8 cellular contexts compared by ENCODE assay signal in genomic region chr18:23453657-23454011, GRCh38. TPM values are rescaled to one million over a fixed set of nuclear protein-coding genes. Genes with fewer than 3 reads are reported as not detected.
A peak's percentile ranks its signal among the peaks of the same experiment; 100 is the strongest.
DNase-seq lines count a peak whose midpoint lies in the region; ATAC-seq and TF ChIP-seq lines count a peak whose summit lies in the region.

No MANE protein-coding gene starts in this region.

- TF ChIP-seq RAD21 in IMR-90 (IDR thresholded peaks at IDR 0.05; ENCODE audit: low read length): no peak

- H2BK120ac ChIP-seq in IMR-90 (ENCODE audit: low read depth, low read length): no peak overlapping the region

- peaks cover 39% of the 10 kb centered on the region for H4K20me1 ChIP-seq in IMR-90 (ENCODE audit: insufficient read depth, low read length)

- H3K4me1 ChIP-seq in IMR-90 (ENCODE audit: control insufficient read depth, insufficient read depth, low read length) (no peaks in the 10 kb centered on the region; the same call in none of the 2 replicates), iPS-20b (ENCODE audit: insufficient read depth, low read length) (no peaks in the 10 kb centered on the region), skeletal muscle tissue (ENCODE audit: control insufficient read depth in 3 of 3, insufficient read depth in 3 of 3, low read length in 3 of 3) (peaks cover 14 to 28% (median 20%) of the 10 kb centered on the region in 3 donors)

- TF ChIP-seq POLR2A in IMR-90 (IDR thresholded peaks at IDR 0.05; ENCODE audit: low read depth, low read length): no peak; the same call in none of the 2 replicates

- H3K9ac ChIP-seq in IMR-90 (ENCODE audit: low read depth, low read length) (peak overlapping the region; percentile 98), iPS-20b (ENCODE audit: low read depth, low read length) (peak overlapping the region; percentile 81), skeletal muscle tissue (ENCODE audit: low read depth in 1 of 3, low read length in 3 of 3) (peak overlapping the region; percentile 97 to 98 (median 97))

- no peak overlapping the region for H4K5ac ChIP-seq in IMR-90 (ENCODE audit: low read depth, low read length)

- H3K4me2 ChIP-seq in IMR-90 (ENCODE audit: low read depth, low read length): peak overlapping the region; percentile 70

- peak overlapping the region; percentile 88 for H3K4ac ChIP-seq in IMR-90 (ENCODE audit: low read depth, low read length)

- BruUV-seq in IMR-90 (replicated peaks; lab: Mats Ljungman, UMichigan): no TSS peak

- peak overlapping the region; percentile 74 for H2AK9ac ChIP-seq in IMR-90 (replicated peaks; ENCODE audit: low read depth, low read length, poor library complexity)

- H3K79me1 ChIP-seq in IMR-90 (ENCODE audit: low read depth in 1 of 2, low read length in 2 of 2): peaks cover 2 to 34% of the 10 kb centered on the region in 2 experiments; a peak in 3 of 4 replicates

- no peaks in the 10 kb centered on the region for H3K27me3 ChIP-seq in IMR-90 (ENCODE audit: control insufficient read depth, insufficient read depth, low read length)
- H3K27me3 ChIP-seq in iPS-20b (ENCODE audit: insufficient read depth, low read length): no peaks in the 10 kb centered on the region
- H3K27me3 ChIP-seq in skeletal muscle tissue (ENCODE audit: control insufficient read depth in 3 of 3, insufficient read depth in 3 of 3, low read length in 3 of 3): no peaks in the 10 kb centered on the region

- H2AK5ac ChIP-seq in IMR-90 (ENCODE audit: low read depth, low read length): peak overlapping the region; percentile 2; the same call in 1 of the 2 replicates

- no peak overlapping the region for H2BK20ac ChIP-seq in IMR-90 (ENCODE audit: low read depth, low read length)

- in situ Hi-C loops in IMR-90 (cut with MboI; ENCODE audit: low sequenced_read_pairs): no loop called here
- in situ Hi-C loops in astrocyte of the cerebellum (cut with HindIII; ENCODE audit: low sequenced_read_pairs): no loop called here

- CTCF ChIA-PET in IMR-90 (lab: Yijun Ruan, JAX): no interaction called here

- DNase-seq in SIG-M5 treated with dmso at 0.1 percent for 504 hours (lab: John Stamatoyannopoulos, UW; ENCODE audit: unreplicated experiment) (peak; percentile 26), SIG-M5 (lab: John Stamatoyannopoulos, UW) (no peak), IMR-90 (peak; percentile 69), astrocyte of the cerebellum (ENCODE audit: low read depth) (peak; percentile 12), UCSD-AML1 (lab: John Stamatoyannopoulos, UW; ENCODE audit: unreplicated experiment) (no peak), SKM-1 (lab: John Stamatoyannopoulos, UW; ENCODE audit: unreplicated experiment) (no peak)

- H4K91ac ChIP-seq in IMR-90 (ENCODE audit: insufficient read depth, low read depth, low read length): peak overlapping the region; percentile 37; the same call in 1 of the 2 replicates

- H3K27ac ChIP-seq in IMR-90 (ENCODE audit: insufficient read depth, low read length) (peak overlapping the region; percentile 97), iPS-20b (ENCODE audit: low read length) (no peak overlapping the region), skeletal muscle tissue (ENCODE audit: low read depth, low read length) (peak overlapping the region; percentile 94)

- H3K4me3 ChIP-seq in IMR-90 (ENCODE audit: insufficient read depth, low read depth, low read length) (peak overlapping the region; percentile 91), astrocyte of the cerebellum (ENCODE audit: low read depth, low read length) (peak overlapping the region; percentile 94), iPS-20b (ENCODE audit: low read length) (peak overlapping the region; percentile 95), skeletal muscle tissue (ENCODE audit: low read length in 3 of 3) (peak overlapping the region; percentile 97 to 100 (median 99))

- H3K9me1 ChIP-seq in IMR-90 (ENCODE audit: insufficient read depth, low read length): peaks cover 6% of the 10 kb centered on the region

- peak overlapping the region; percentile 95 for H2AFZ ChIP-seq in IMR-90 (replicated peaks; ENCODE audit: low read length, poor library complexity)

- dilution Hi-C loops in IMR-90 (cut with HindIII; ENCODE audit: low sequenced_read_pairs, unreplicated experiment): no loop called here

- H4K8ac ChIP-seq in IMR-90 (ENCODE audit: low read depth in 2 of 2, low read length in 2 of 2): peak overlapping the region; percentile 81 to 92; a peak in 3 of 4 replicates

- peak overlapping the region; percentile 6 for H3K14ac ChIP-seq in IMR-90 (replicated peaks; ENCODE audit: low read depth, low read length)

- H3K36me3 ChIP-seq in IMR-90 (ENCODE audit: control insufficient read depth, insufficient read depth, low read length) (peaks cover 4% of the 10 kb centered on the region), iPS-20b (ENCODE audit: insufficient read depth, low read depth, low read length) (no peaks in the 10 kb centered on the region), skeletal muscle tissue (ENCODE audit: control insufficient read depth in 3 of 3, insufficient read depth in 3 of 3, low read length in 3 of 3) (peaks cover 0 to 2% (median 0%) of the 10 kb centered on the region in 3 donors)

- peak overlapping the region; percentile 32 for H3K23ac ChIP-seq in IMR-90 (ENCODE audit: low read depth, low read length)

- POLR2A ChIA-PET in IMR-90 (lab: Charles Lee; ENCODE audit: unreplicated experiment): interaction anchor here (0.6 kb wide), 1 partner anchor 19 kb away, joined by 4 read pairs; no protein-coding TSS in a partner anchor

- no peak overlapping the region for H3K18ac ChIP-seq in IMR-90 (ENCODE audit: low read depth, low read length)

- ATAC-seq in IMR-90 (ENCODE audit: low read depth): peak; percentile 46

- H2BK15ac ChIP-seq in IMR-90 (ENCODE audit: low read depth, low read length): no peak overlapping the region

- H3K9me3 ChIP-seq in IMR-90 (ENCODE audit: control insufficient read depth, insufficient read depth, low read length) (no peaks in the 10 kb centered on the region), iPS-20b (ENCODE audit: insufficient read depth, low read depth, low read length) (no peaks in the 10 kb centered on the region), skeletal muscle tissue (ENCODE audit: control insufficient read depth in 3 of 3, low read length in 3 of 3) (no peaks in the 10 kb centered on the region)

- intact Hi-C loops in IMR-90 (cut with micrococcal nuclease): no loop called here

- 3% methylated on average over 6 of the region's 10 CpGs; no CpG with 5 or more reads in 1 of the 2 experiments for WGBS in IMR-90 (ENCODE audit: extremely low coverage in 2 of 2, insufficient read length in 1 of 2), 2 experiments

- H2BK5ac ChIP-seq in IMR-90 (ENCODE audit: low read depth, low read length, poor library complexity, severe bottlenecking): peak overlapping the region; percentile 83

- TF ChIP-seq CTCF in IMR-90 (conservative IDR thresholded peaks at IDR 0.05; ENCODE audit: low read depth, low read length): no peak
- no peak for TF ChIP-seq CTCF in astrocyte of the cerebellum (IDR thresholded peaks at IDR 0.05; ENCODE audit: low read depth, low read length, missing control alignments)

- peak overlapping the region; percentile 80 for H3K56ac ChIP-seq in IMR-90 (ENCODE audit: extremely low read depth, insufficient read depth, low read length)

TF ChIP-seq in IMR-90, 13 proteins besides CTCF, POLR2A, EP300 and RAD21:
- no peak for TF ChIP-seq MAFK (IDR thresholded peaks at IDR 0.05; ENCODE audit: low read depth, low read length)

RNA-seq across cellular contexts. Expression of gene RIOK3, which starts 0.5 kb away (rescaled TPM):
- 38.9 and 61.4 TPM in 2 replicates for total RNA-seq in IMR-90 (2012; rRNA removed)
- 18.1 and 21.5 TPM in 2 replicates for polyA plus RNA-seq in IMR-90 (2012; rRNA removed)
- polyA plus RNA-seq in IMR-90 (2012; cell fraction: cytosol; rRNA removed): 4.7 and 14.1 TPM in 2 replicates
- polyA plus RNA-seq in IMR-90 (2012; cell fraction: nucleus; rRNA removed; ENCODE audit: low replicate concordance): 36.7 and 41.9 TPM in 2 replicates
- total RNA-seq in skeletal muscle tissue: 55.3 TPM

RNA-seq across cellular contexts. Expression of gene RMC1, which starts 49.7 kb away (rescaled TPM):
- 13.9 and 14.2 TPM in 2 replicates for total RNA-seq in IMR-90 (2012; rRNA removed)
- polyA plus RNA-seq in IMR-90 (2012; rRNA removed): 12.8 and 18.0 TPM in 2 replicates
- 8.6 and 10.1 TPM in 2 replicates for polyA plus RNA-seq in IMR-90 (2012; cell fraction: cytosol; rRNA removed)
- polyA plus RNA-seq in IMR-90 (2012; cell fraction: nucleus; rRNA removed; ENCODE audit: low replicate concordance): 29.6 and 50.9 TPM in 2 replicates
- total RNA-seq in skeletal muscle tissue: 14.6 TPM

Comparison
In these comparisons a context has a peak if more than half of its experiments do, and no peak if none do; other contexts are left out.
1. DNase-seq: peak in SIG-M5 treated with dmso at 0.1 percent for 504 hours (single experiment), IMR-90 (single experiment) and astrocyte of the cerebellum (single experiment); none in SIG-M5 (single experiment), UCSD-AML1 (single experiment) and SKM-1 (single experiment).
2. Peak in every context shown above with its lines, with median percentiles within 50 percentile points of each other: H3K4me3 ChIP-seq and H3K9ac ChIP-seq.